8 cellular contexts compared by ENCODE assay signal in the genomic region with DNA sequence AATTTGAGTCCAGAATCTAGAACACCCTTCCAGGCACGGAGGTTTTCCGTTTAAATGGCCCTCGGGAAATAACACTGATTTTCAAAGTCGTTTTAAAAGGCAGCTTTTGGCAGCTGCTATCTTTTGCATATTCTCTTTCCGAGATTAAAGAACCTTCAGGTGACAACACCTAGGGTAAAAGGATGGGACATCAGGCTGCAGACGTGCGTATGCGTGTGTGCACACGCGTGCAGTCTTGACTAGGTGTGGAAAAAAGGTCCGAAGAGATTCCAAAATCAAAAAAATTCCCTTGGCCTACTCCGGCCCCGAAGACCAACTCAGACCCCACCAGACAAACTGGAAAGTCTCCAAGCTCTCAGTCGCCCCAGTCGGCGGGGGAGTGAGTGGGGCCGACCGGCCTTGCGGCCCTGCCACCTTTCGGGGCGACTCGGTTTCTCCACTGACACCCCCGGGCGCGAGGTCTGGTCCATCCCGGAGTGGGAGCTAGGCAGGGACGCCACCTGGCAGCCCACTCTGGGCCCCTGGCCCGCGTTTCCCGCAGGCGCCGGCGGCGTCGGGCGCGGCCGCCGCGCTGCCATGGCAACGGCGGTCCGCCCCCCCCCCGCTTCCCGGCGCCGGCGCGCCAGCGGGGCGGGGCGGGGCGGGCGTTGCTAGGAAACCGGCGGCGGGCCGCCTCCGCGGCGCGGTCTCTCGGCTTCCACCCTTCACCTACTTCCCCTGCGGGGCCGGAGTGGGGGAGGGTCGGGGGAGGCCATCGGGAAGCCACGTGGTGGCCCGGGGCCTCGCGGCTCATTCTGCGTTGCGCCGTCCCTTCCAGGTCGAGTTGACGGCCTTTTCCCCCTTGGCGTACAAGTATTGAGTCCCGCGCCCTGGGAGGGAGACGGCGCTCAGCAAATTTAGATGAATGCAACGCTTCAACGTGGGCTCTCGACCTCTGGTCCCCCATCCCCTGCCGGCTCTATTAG.
DNase-seq lines count a peak whose midpoint lies in the region; ATAC-seq and TF ChIP-seq lines count a peak whose summit lies in the region.

No MANE protein-coding gene starts in this region.

- H3K9ac ChIP-seq in mucosa of rectum (ENCODE audit: low read depth in 1 of 2, low read length in 2 of 2), result peak overlapping the region; percentile 45 to 58

- H3K4me1 ChIP-seq in mucosa of rectum (ENCODE audit: control insufficient read depth in 2 of 2, insufficient read depth in 2 of 2, low read length in 2 of 2), result peaks cover 7 to 9% of the 10 kb centered on the region in 2 donors

- no peaks in the 10 kb centered on the region for H3K36me3 ChIP-seq in mucosa of rectum (ENCODE audit: control insufficient read depth in 2 of 2, insufficient read depth in 2 of 2, low read length in 2 of 2)

- ATAC-seq in GM19328 (IDR thresholded peaks at IDR 0.05; ENCODE audit: unreplicated experiment) (peak; percentile 88), HG03521 (IDR thresholded peaks at IDR 0.05; ENCODE audit: unreplicated experiment) (peak; percentile 83)

- TF ChIP-seq POLR2A in erythroblast (IDR thresholded peaks at IDR 0.05; ENCODE audit: low read length), result no peak

- peak overlapping the region; percentile 23 to 68 for H3K27ac ChIP-seq in mucosa of rectum (ENCODE audit: low read depth in 2 of 2, low read length in 2 of 2)

- peak overlapping the region; percentile 72 to 74 for H3K4me3 ChIP-seq in mucosa of rectum (ENCODE audit: low read length in 2 of 2)

- peak; percentile 99 for DNase-seq in AG20443 (ENCODE audit: low spot score)
- peak; percentile 67 for DNase-seq in NOMO-1 treated with DMSO at 0.1 percent for 48 hours (lab: John Stamatoyannopoulos, UW; ENCODE audit: unreplicated experiment)
- peak; percentile 77 for DNase-seq in activated T-cell treated with anti-CD3 and anti-CD28 coated beads for 24 hours (ENCODE audit: low read depth)
- peak; percentile 76 to 81 for DNase-seq in erythroblast (lab: John Stamatoyannopoulos, UW)
- DNase-seq in stimulated activated CD8-positive, alpha-beta memory T cell treated with anti-CD3 and anti-CD28 coated beads, Interleukin-4, amount 100 ng/mL, for 24 hours (ENCODE audit: low read depth), result peak; percentile 79

- H3K9me3 ChIP-seq in mucosa of rectum (ENCODE audit: control insufficient read depth in 2 of 2, low read length in 2 of 2), result no peaks in the 10 kb centered on the region

- no peaks in the 10 kb centered on the region for H3K27me3 ChIP-seq in mucosa of rectum (ENCODE audit: control insufficient read depth in 2 of 2, insufficient read depth in 2 of 2, low read length in 2 of 2)

Comparison
In these comparisons a context has a peak if more than half of its experiments do, and no peak if none do; other contexts are left out.
1. Peak in every context shown above with its lines: DNase-seq, ATAC-seq, H3K4me3 ChIP-seq and H3K27ac ChIP-seq.